Comparison of ENCODE assay signal across 1 cellular context in the genomic region with DNA sequence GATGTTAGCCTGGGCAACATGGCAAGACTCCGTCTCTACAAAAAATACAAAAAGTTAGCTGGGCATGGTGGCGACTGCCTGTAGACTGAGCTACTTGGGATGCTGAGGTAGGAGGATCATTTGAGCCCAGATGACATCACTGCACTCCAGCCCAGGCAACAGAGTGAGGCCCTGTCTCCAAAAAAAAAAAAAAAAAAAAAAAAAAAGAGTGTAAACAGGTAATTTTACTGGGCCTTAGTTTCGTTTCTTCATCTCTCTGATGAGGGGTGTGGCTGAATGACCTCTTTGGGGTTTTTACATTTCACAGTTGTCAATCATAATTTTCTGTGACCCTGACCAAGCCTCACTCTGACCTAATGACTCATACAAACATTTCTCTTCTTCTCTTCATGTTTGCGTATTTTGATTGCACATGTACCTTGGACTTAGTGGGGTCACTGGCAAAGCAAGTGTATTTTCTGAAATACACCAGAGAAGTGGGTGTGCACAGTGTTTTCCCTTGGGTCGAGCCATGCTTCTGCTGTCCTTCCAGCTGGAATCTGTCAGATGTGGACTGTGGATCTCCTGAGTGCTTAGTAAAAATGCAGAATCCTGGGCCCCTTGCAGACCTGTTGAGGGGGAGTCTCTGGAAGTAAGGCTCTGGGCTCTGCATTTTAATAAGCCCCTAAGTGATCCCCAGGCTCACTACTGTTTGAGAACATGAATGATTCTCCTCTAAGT.
TF ChIP-seq lines count a peak whose summit lies in the region.

No MANE protein-coding gene starts in this region.

TF ChIP-seq in HepG2, 621 proteins besides CTCF, POLR2A, EP300 and RAD21 (continued from another document and continues in another):
- TF ChIP-seq, protein P1, sequence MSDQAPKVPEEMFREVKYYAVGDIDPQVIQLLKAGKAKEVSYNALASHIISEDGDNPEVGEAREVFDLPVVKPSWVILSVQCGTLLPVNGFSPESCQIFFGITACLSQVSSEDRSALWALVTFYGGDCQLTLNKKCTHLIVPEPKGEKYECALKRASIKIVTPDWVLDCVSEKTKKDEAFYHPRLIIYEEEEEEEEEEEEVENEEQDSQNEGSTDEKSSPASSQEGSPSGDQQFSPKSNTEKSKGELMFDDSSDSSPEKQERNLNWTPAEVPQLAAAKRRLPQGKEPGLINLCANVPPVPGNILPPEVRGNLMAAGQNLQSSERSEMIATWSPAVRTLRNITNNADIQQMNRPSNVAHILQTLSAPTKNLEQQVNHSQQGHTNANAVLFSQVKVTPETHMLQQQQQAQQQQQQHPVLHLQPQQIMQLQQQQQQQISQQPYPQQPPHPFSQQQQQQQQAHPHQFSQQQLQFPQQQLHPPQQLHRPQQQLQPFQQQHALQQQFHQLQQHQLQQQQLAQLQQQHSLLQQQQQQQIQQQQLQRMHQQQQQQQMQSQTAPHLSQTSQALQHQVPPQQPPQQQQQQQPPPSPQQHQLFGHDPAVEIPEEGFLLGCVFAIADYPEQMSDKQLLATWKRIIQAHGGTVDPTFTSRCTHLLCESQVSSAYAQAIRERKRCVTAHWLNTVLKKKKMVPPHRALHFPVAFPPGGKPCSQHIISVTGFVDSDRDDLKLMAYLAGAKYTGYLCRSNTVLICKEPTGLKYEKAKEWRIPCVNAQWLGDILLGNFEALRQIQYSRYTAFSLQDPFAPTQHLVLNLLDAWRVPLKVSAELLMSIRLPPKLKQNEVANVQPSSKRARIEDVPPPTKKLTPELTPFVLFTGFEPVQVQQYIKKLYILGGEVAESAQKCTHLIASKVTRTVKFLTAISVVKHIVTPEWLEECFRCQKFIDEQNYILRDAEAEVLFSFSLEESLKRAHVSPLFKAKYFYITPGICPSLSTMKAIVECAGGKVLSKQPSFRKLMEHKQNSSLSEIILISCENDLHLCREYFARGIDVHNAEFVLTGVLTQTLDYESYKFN (CRISPR knock-in tag; conservative IDR thresholded peaks at IDR 0.05): peak; percentile 97
- TF ChIP-seq MTF2 (CRISPR knock-in tag; IDR thresholded peaks at IDR 0.05; ENCODE audit: borderline replicate concordance) (no peak), CEBPG (CRISPR knock-in tag; IDR thresholded peaks at IDR 0.05) (peak; percentile 82), ZNF17 (CRISPR knock-in tag; IDR thresholded peaks at IDR 0.05) (no peak), ZNF260 (CRISPR knock-in tag; IDR thresholded peaks at IDR 0.05; ENCODE audit: borderline replicate concordance, low read depth) (no peak), SIX4 (CRISPR knock-in tag; IDR thresholded peaks at IDR 0.05) (peak; percentile 76), ZNF484 (CRISPR knock-in tag; IDR thresholded peaks at IDR 0.05; ENCODE audit: borderline replicate concordance, low read depth) (no peak), MTA1 (CRISPR knock-in tag; IDR thresholded peaks at IDR 0.05; ENCODE audit: borderline replicate concordance) (no peak), ZSCAN12 (CRISPR knock-in tag; IDR thresholded peaks at IDR 0.05) (no peak), ZC3H13 (CRISPR knock-in tag; IDR thresholded peaks at IDR 0.05) (no peak), CREB1 (IDR thresholded peaks at IDR 0.05) (peak; percentile 76), CREB1 (CRISPR knock-in tag; IDR thresholded peaks at IDR 0.05) (peak; percentile 85), SMAD3 (CRISPR knock-in tag; IDR thresholded peaks at IDR 0.05) (no peak), JARID2 (CRISPR knock-in tag; IDR thresholded peaks at IDR 0.05; ENCODE audit: insufficient replicate concordance) (no peak), MAFF (IDR thresholded peaks at IDR 0.05; ENCODE audit: low read depth, low read length) (no peak; the same call in 1 of the 2 replicates), ZNF546 (CRISPR knock-in tag; conservative IDR thresholded peaks at IDR 0.05) (no peak), ZNF747 (CRISPR knock-in tag; IDR thresholded peaks at IDR 0.05; ENCODE audit: borderline replicate concordance) (0 out of 2 replicates have a peak, but pooled peaks have one; percentile 61), GTF3A (CRISPR knock-in tag; conservative IDR thresholded peaks at IDR 0.05) (no peak), RFXAP (CRISPR knock-in tag; IDR thresholded peaks at IDR 0.05; ENCODE audit: borderline replicate concordance) (peak; percentile 61; the same call in 1 of the 2 replicates), ZBTB1 (CRISPR knock-in tag; IDR thresholded peaks at IDR 0.05; ENCODE audit: borderline replicate concordance) (no peak), TAF15 (IDR thresholded peaks at IDR 0.05; ENCODE audit: low read depth, low read length, poor library complexity, severe bottlenecking) (no peak), TBX3 (IDR thresholded peaks at IDR 0.05; ENCODE audit: borderline replicate concordance) (no peak), ZNF34 (CRISPR knock-in tag; IDR thresholded peaks at IDR 0.05; ENCODE audit: borderline replicate concordance) (no peak), ZFP90 (CRISPR knock-in tag; IDR thresholded peaks at IDR 0.05; ENCODE audit: borderline replicate concordance) (peak; percentile 54; the same call in 1 of the 2 replicates), TSC22D2 (CRISPR knock-in tag; IDR thresholded peaks at IDR 0.05; ENCODE audit: borderline replicate concordance) (no peak), ZNF878 (CRISPR knock-in tag; IDR thresholded peaks at IDR 0.05) (no peak), ZNF264 (CRISPR knock-in tag; IDR thresholded peaks at IDR 0.05) (peak; percentile 85; the same call in 1 of the 2 replicates), TOE1 (CRISPR knock-in tag; IDR thresholded peaks at IDR 0.05) (peak; percentile 82; the same call in 1 of the 2 replicates), ZNF660 (CRISPR knock-in tag; IDR thresholded peaks at IDR 0.05; ENCODE audit: borderline replicate concordance, low read depth) (no peak), ZFX (CRISPR knock-in tag; IDR thresholded peaks at IDR 0.05; ENCODE audit: low read depth) (0 out of 2 replicates have a peak, but pooled peaks have one; percentile 4)
- TF ChIP-seq, protein P2, sequence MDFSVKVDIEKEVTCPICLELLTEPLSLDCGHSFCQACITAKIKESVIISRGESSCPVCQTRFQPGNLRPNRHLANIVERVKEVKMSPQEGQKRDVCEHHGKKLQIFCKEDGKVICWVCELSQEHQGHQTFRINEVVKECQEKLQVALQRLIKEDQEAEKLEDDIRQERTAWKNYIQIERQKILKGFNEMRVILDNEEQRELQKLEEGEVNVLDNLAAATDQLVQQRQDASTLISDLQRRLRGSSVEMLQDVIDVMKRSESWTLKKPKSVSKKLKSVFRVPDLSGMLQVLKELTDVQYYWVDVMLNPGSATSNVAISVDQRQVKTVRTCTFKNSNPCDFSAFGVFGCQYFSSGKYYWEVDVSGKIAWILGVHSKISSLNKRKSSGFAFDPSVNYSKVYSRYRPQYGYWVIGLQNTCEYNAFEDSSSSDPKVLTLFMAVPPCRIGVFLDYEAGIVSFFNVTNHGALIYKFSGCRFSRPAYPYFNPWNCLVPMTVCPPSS (IDR thresholded peaks at IDR 0.05): no peak
- TF ChIP-seq, protein P3, sequence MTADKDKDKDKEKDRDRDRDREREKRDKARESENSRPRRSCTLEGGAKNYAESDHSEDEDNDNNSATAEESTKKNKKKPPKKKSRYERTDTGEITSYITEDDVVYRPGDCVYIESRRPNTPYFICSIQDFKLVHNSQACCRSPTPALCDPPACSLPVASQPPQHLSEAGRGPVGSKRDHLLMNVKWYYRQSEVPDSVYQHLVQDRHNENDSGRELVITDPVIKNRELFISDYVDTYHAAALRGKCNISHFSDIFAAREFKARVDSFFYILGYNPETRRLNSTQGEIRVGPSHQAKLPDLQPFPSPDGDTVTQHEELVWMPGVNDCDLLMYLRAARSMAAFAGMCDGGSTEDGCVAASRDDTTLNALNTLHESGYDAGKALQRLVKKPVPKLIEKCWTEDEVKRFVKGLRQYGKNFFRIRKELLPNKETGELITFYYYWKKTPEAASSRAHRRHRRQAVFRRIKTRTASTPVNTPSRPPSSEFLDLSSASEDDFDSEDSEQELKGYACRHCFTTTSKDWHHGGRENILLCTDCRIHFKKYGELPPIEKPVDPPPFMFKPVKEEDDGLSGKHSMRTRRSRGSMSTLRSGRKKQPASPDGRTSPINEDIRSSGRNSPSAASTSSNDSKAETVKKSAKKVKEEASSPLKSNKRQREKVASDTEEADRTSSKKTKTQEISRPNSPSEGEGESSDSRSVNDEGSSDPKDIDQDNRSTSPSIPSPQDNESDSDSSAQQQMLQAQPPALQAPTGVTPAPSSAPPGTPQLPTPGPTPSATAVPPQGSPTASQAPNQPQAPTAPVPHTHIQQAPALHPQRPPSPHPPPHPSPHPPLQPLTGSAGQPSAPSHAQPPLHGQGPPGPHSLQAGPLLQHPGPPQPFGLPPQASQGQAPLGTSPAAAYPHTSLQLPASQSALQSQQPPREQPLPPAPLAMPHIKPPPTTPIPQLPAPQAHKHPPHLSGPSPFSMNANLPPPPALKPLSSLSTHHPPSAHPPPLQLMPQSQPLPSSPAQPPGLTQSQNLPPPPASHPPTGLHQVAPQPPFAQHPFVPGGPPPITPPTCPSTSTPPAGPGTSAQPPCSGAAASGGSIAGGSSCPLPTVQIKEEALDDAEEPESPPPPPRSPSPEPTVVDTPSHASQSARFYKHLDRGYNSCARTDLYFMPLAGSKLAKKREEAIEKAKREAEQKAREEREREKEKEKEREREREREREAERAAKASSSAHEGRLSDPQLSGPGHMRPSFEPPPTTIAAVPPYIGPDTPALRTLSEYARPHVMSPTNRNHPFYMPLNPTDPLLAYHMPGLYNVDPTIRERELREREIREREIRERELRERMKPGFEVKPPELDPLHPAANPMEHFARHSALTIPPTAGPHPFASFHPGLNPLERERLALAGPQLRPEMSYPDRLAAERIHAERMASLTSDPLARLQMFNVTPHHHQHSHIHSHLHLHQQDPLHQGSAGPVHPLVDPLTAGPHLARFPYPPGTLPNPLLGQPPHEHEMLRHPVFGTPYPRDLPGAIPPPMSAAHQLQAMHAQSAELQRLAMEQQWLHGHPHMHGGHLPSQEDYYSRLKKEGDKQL (CRISPR knock-in tag; IDR thresholded peaks at IDR 0.05; ENCODE audit: low read depth): peak; percentile 81; the same call in 1 of the 2 replicates
- TF ChIP-seq, protein P4, sequence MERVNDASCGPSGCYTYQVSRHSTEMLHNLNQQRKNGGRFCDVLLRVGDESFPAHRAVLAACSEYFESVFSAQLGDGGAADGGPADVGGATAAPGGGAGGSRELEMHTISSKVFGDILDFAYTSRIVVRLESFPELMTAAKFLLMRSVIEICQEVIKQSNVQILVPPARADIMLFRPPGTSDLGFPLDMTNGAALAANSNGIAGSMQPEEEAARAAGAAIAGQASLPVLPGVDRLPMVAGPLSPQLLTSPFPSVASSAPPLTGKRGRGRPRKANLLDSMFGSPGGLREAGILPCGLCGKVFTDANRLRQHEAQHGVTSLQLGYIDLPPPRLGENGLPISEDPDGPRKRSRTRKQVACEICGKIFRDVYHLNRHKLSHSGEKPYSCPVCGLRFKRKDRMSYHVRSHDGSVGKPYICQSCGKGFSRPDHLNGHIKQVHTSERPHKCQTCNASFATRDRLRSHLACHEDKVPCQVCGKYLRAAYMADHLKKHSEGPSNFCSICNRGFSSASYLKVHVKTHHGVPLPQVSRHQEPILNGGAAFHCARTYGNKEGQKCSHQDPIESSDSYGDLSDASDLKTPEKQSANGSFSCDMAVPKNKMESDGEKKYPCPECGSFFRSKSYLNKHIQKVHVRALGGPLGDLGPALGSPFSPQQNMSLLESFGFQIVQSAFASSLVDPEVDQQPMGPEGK (CRISPR knock-in tag; IDR thresholded peaks at IDR 0.05): peak; percentile 65; the same call in 1 of the 2 replicates
- TF ChIP-seq, protein P5, sequence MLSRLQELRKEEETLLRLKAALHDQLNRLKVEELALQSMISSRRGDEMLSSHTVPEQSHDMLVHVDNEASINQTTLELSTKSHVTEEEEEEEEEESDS (CRISPR knock-in tag; IDR thresholded peaks at IDR 0.05; ENCODE audit: borderline replicate concordance): peak; percentile 84; the same call in 1 of the 2 replicates
- TF ChIP-seq, protein P6, sequence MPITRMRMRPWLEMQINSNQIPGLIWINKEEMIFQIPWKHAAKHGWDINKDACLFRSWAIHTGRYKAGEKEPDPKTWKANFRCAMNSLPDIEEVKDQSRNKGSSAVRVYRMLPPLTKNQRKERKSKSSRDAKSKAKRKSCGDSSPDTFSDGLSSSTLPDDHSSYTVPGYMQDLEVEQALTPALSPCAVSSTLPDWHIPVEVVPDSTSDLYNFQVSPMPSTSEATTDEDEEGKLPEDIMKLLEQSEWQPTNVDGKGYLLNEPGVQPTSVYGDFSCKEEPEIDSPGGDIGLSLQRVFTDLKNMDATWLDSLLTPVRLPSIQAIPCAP (CRISPR knock-in tag; IDR thresholded peaks at IDR 0.05; ENCODE audit: low read depth): no peak
- TF ChIP-seq, protein P7, sequence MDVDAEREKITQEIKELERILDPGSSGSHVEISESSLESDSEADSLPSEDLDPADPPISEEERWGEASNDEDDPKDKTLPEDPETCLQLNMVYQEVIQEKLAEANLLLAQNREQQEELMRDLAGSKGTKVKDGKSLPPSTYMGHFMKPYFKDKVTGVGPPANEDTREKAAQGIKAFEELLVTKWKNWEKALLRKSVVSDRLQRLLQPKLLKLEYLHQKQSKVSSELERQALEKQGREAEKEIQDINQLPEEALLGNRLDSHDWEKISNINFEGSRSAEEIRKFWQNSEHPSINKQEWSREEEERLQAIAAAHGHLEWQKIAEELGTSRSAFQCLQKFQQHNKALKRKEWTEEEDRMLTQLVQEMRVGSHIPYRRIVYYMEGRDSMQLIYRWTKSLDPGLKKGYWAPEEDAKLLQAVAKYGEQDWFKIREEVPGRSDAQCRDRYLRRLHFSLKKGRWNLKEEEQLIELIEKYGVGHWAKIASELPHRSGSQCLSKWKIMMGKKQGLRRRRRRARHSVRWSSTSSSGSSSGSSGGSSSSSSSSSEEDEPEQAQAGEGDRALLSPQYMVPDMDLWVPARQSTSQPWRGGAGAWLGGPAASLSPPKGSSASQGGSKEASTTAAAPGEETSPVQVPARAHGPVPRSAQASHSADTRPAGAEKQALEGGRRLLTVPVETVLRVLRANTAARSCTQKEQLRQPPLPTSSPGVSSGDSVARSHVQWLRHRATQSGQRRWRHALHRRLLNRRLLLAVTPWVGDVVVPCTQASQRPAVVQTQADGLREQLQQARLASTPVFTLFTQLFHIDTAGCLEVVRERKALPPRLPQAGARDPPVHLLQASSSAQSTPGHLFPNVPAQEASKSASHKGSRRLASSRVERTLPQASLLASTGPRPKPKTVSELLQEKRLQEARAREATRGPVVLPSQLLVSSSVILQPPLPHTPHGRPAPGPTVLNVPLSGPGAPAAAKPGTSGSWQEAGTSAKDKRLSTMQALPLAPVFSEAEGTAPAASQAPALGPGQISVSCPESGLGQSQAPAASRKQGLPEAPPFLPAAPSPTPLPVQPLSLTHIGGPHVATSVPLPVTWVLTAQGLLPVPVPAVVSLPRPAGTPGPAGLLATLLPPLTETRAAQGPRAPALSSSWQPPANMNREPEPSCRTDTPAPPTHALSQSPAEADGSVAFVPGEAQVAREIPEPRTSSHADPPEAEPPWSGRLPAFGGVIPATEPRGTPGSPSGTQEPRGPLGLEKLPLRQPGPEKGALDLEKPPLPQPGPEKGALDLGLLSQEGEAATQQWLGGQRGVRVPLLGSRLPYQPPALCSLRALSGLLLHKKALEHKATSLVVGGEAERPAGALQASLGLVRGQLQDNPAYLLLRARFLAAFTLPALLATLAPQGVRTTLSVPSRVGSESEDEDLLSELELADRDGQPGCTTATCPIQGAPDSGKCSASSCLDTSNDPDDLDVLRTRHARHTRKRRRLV (CRISPR knock-in tag; IDR thresholded peaks at IDR 0.05): no peak
- TF ChIP-seq, protein P8, sequence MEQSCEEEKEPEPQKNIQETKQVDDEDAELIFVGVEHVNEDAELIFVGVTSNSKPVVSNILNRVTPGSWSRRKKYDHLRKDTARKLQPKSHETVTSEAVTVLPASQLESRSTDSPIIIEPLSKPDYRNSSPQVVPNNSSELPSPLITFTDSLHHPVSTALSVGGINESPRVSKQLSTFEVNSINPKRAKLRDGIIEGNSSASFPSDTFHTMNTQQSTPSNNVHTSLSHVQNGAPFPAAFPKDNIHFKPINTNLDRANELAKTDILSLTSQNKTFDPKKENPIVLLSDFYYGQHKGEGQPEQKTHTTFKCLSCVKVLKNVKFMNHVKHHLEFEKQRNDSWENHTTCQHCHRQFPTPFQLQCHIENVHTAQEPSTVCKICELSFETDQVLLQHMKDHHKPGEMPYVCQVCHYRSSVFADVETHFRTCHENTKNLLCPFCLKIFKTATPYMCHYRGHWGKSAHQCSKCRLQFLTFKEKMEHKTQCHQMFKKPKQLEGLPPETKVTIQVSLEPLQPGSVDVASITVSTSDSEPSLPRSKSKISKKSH (CRISPR knock-in tag; IDR thresholded peaks at IDR 0.05; ENCODE audit: borderline replicate concordance): no peak
